12 cellular contexts compared by ENCODE assay signal in the genomic region with DNA sequence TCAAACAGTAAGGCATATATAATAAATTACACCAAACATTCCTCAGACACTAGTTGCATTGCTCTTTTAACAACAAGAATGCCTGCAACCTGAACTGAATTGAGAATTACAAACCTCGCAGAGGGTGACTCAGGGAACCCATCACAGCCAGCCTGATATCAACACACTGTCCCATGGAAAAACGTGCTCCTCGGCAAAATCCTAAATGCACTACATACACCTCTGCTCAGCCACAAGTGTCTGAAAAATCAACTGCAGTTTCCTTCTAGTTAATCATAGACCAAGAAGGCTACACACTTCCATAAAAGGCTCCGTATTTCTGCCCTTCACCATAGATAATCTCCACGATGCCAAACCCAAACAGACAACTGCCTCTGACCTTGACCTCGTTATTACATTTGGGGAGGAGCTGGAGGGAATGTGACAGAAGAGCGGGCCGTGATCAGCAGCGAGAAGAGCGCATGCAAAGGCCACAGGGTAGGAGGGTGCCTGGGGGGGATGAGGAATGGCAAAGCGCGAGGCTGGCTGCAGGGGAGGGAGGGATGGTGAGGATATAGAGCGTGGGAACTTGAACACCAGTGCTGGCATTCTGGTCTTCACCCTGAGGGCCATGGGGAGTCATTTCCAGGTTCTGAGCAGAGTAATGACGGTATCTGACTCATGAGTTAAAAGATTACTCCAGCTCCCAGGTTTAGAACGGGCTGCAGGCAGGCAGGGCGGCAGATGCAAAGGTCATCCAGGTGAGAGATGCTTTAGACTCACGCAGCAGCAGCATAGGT.
DNase-seq lines count a peak whose midpoint lies in the region; ATAC-seq and TF ChIP-seq lines count a peak whose summit lies in the region.
"Had no signal": no experiment of that assay in that cellular context is flagged by ENCODE, and none has a peak within 500 bp of the region (broad histone marks: within the 10 kb centered on the region; RNA-seq: fewer than 3 reads in every experiment).

No MANE protein-coding gene starts in this region.

- H3K4me1 ChIP-seq in CD4-positive, alpha-beta memory T cell (ENCODE audit: insufficient read depth, low read length) = peaks cover 97% of the 10 kb centered on the region
- peaks cover 39% of the 10 kb centered on the region for H3K4me1 ChIP-seq in IMR-90 (ENCODE audit: control insufficient read depth, insufficient read depth, low read length)
- peaks cover 33% of the 10 kb centered on the region for H3K4me1 ChIP-seq in mucosa of descending colon (ENCODE audit: low read depth)
- H3K4me1 ChIP-seq: parathyroid adenoma had no signal

- dilution Hi-C loops in IMR-90 (cut with HindIII; ENCODE audit: low sequenced_read_pairs, unreplicated experiment) = no loop called here

- peak overlapping the region in 4 of 8 donors; percentile 0 to 53 (median 42) for H3K4me3 Mint-ChIP-seq in CD4-positive, alpha-beta memory T cell
- H3K4me3 Mint-ChIP-seq in central memory CD8-positive, alpha-beta T cell = no peak overlapping the region

- BruUV-seq in IMR-90 (replicated peaks; lab: Mats Ljungman, UMichigan) = no TSS peak

- H2AFZ ChIP-seq in IMR-90 (replicated peaks; ENCODE audit: low read length, poor library complexity) = no peak overlapping the region
- H2AFZ ChIP-seq: parathyroid adenoma had no signal

- TF ChIP-seq CTCF in IMR-90 (conservative IDR thresholded peaks at IDR 0.05; ENCODE audit: low read depth, low read length) = no peak
- TF ChIP-seq CTCF in mucosa of descending colon (IDR thresholded peaks at IDR 0.05) = no peak

- peak overlapping the region in 6 of 7 donors; percentile 67 to 94 (median 82) for H3K27ac Mint-ChIP-seq in CD4-positive, alpha-beta memory T cell
- peak overlapping the region; percentile 88 for H3K27ac Mint-ChIP-seq in central memory CD8-positive, alpha-beta T cell (ENCODE audit: low read depth)

- H3K56ac ChIP-seq in IMR-90 (ENCODE audit: extremely low read depth, insufficient read depth, low read length) = no peak overlapping the region

- H2BK15ac ChIP-seq in IMR-90 (ENCODE audit: low read depth, low read length) = peak overlapping the region; percentile 21; the same call in 1 of the 3 replicates

- H3K36me3 ChIP-seq in CD4-positive, alpha-beta memory T cell (ENCODE audit: insufficient read depth, low read length) = peaks cover 60% of the 10 kb centered on the region
- H3K36me3 ChIP-seq in IMR-90 (ENCODE audit: control insufficient read depth, insufficient read depth, low read length) (peaks cover 34% of the 10 kb centered on the region), mucosa of descending colon (ENCODE audit: low read depth) (no peaks in the 10 kb centered on the region)

- no peaks in the 10 kb centered on the region for H3K27me3 ChIP-seq in CD4-positive, alpha-beta memory T cell (ENCODE audit: insufficient read depth, low read length)
- no peaks in the 10 kb centered on the region for H3K27me3 ChIP-seq in IMR-90 (ENCODE audit: control insufficient read depth, insufficient read depth, low read length)

- no peak for TF ChIP-seq POLR2A in IMR-90 (IDR thresholded peaks at IDR 0.05; ENCODE audit: low read depth, low read length)
- TF ChIP-seq POLR2A in GM18505 (IDR thresholded peaks at IDR 0.05; ENCODE audit: borderline replicate concordance, extremely low read depth, insufficient read depth, insufficient read length) = no peak

- H3K4me1 Mint-ChIP-seq in CD4-positive, alpha-beta memory T cell = peaks cover 72 to 100% (median 88%) of the 10 kb centered on the region in 4 donors
- peaks cover 80% of the 10 kb centered on the region for H3K4me1 Mint-ChIP-seq in central memory CD8-positive, alpha-beta T cell

- H3K36me3 Mint-ChIP-seq in CD4-positive, alpha-beta memory T cell = peaks cover 58 to 84% of the 10 kb centered on the region in 2 donors
- H3K36me3 Mint-ChIP-seq in central memory CD8-positive, alpha-beta T cell (ENCODE audit: insufficient read depth) = peaks cover 53% of the 10 kb centered on the region

- POLR2A ChIA-PET in CD4-positive, alpha-beta memory T cell (lab: Charles Lee; ENCODE audit: partially characterized antibody) = interaction anchor here (0.8 kb wide), 1 partner anchor 16 kb away, joined by 3 read pairs; no protein-coding TSS in a partner anchor
- POLR2A ChIA-PET in IMR-90 (lab: Charles Lee; ENCODE audit: unreplicated experiment) = no interaction called here

- no peak overlapping the region for H3K4me3 ChIP-seq in CD4-positive, alpha-beta memory T cell (ENCODE audit: low read length in 2 of 2)
- H3K4me3 ChIP-seq in IMR-90 (ENCODE audit: insufficient read depth, low read depth, low read length) (no peak overlapping the region), mucosa of descending colon (no peak overlapping the region)

- H2AK5ac ChIP-seq in IMR-90 (ENCODE audit: low read depth, low read length) = peak overlapping the region; percentile 68

- H3K27me3 Mint-ChIP-seq in CD4-positive, alpha-beta memory T cell = no peaks in the 10 kb centered on the region
- no peaks in the 10 kb centered on the region for H3K27me3 Mint-ChIP-seq in central memory CD8-positive, alpha-beta T cell

- peak overlapping the region; percentile 18; the same call in 1 of the 2 replicates for H3K4me2 ChIP-seq in IMR-90 (ENCODE audit: low read depth, low read length)

- H4K8ac ChIP-seq in IMR-90 (ENCODE audit: low read depth in 2 of 2, low read length in 2 of 2) = peak overlapping the region; percentile 17 to 37; a peak in 2 of 4 replicates

- H4K5ac ChIP-seq in IMR-90 (ENCODE audit: low read depth, low read length) = 0 out of 2 replicates have a peak overlapping the region, but pooled peaks have one; percentile 17

- H3K9me3 ChIP-seq in CD4-positive, alpha-beta memory T cell (ENCODE audit: control insufficient read depth in 1 of 2, low read length in 2 of 2) = no peaks in the 10 kb centered on the region
- H3K9me3 ChIP-seq in IMR-90 (ENCODE audit: control insufficient read depth, insufficient read depth, low read length) (no peaks in the 10 kb centered on the region), mucosa of descending colon (no peaks in the 10 kb centered on the region)

- H3K9ac ChIP-seq in IMR-90 (ENCODE audit: low read depth, low read length) = peak overlapping the region; percentile 45; the same call in 1 of the 2 replicates
- H3K9ac ChIP-seq: parathyroid adenoma had no signal

- H2AK9ac ChIP-seq in IMR-90 (replicated peaks; ENCODE audit: low read depth, low read length, poor library complexity) = peak overlapping the region; percentile 1

- peak overlapping the region; percentile 54 for H3K14ac ChIP-seq in IMR-90 (replicated peaks; ENCODE audit: low read depth, low read length)

- peak overlapping the region; percentile 28; the same call in 1 of the 2 replicates for H3K18ac ChIP-seq in IMR-90 (ENCODE audit: low read depth, low read length)

- peak overlapping the region; percentile 74 for H3K4ac ChIP-seq in IMR-90 (ENCODE audit: low read depth, low read length)

- in situ Hi-C loops in IMR-90 (cut with MboI; ENCODE audit: low sequenced_read_pairs) = no loop called here

- no peaks in the 10 kb centered on the region for H3K9me3 Mint-ChIP-seq in CD4-positive, alpha-beta memory T cell
- no peaks in the 10 kb centered on the region for H3K9me3 Mint-ChIP-seq in central memory CD8-positive, alpha-beta T cell

- peak overlapping the region; percentile 4; the same call in 1 of the 2 replicates for H2BK20ac ChIP-seq in IMR-90 (ENCODE audit: low read depth, low read length)

- H3K27ac ChIP-seq in CD4-positive, alpha-beta memory T cell (ENCODE audit: low read depth, low read length) = no peak overlapping the region
- peak overlapping the region; percentile 78 for H3K27ac ChIP-seq in IMR-90 (ENCODE audit: insufficient read depth, low read length)
- H3K27ac ChIP-seq: parathyroid adenoma had no signal

- intact Hi-C loops in CD4-positive, alpha-beta memory T cell (cut with micrococcal nuclease) = no loop called here
- intact Hi-C loops in IMR-90 (cut with micrococcal nuclease) (loop anchor here (2.0 kb wide), 1 partner anchor 70 kb away; no protein-coding TSS in a partner anchor), mucosa of descending colon (cut with DNase I, micrococcal nuclease) (loop anchor here in 1 of 2 donors (10.0 kb wide), 1 partner anchor 292 kb away; no protein-coding TSS in a partner anchor), posterior vena cava (cut with DNase I) (loop anchor here in 1 of 2 donors (10.0 kb wide), 1 partner anchor 292 kb away; no protein-coding TSS in a partner anchor)

- CTCF ChIA-PET in CD4-positive, alpha-beta memory T cell (lab: Charles Lee; ENCODE audit: partially characterized antibody) = interaction anchor here (1.0 to 1.6 kb wide), 2 partner anchors 32 to 290 kb away, joined by 3 to 6 read pairs; no protein-coding TSS in a partner anchor
- CTCF ChIA-PET in IMR-90 (lab: Yijun Ruan, JAX) = interaction anchor here (0.8 to 1.0 kb wide), 2 partner anchors 79 to 311 kb away, joined by 3 to 4 read pairs; no protein-coding TSS in a partner anchor

- peak; percentile 69 for ATAC-seq in IMR-90 (ENCODE audit: low read depth)
- no peak for ATAC-seq in central memory CD8-positive, alpha-beta T cell (replicated peaks; ENCODE audit: extremely low read depth, poor library complexity, severe bottlenecking)
- ATAC-seq in mucosa of descending colon = peak; percentile 84
- ATAC-seq in GM18505 (IDR thresholded peaks at IDR 0.05; ENCODE audit: unreplicated experiment) = no peak
- no peak for ATAC-seq in GM19351 (IDR thresholded peaks at IDR 0.05; ENCODE audit: unreplicated experiment)

- H3K23ac ChIP-seq in IMR-90 (ENCODE audit: low read depth, low read length) = peak overlapping the region; percentile 8; the same call in 1 of the 2 replicates

- peak overlapping the region; percentile 65 for H2BK120ac ChIP-seq in IMR-90 (ENCODE audit: low read depth, low read length)

- 85% methylated on average over 7 of the region's 17 CpGs; no CpG with 5 or more reads in 1 of the 2 experiments for WGBS in IMR-90 (ENCODE audit: extremely low coverage in 2 of 2, insufficient read length in 1 of 2), 2 experiments

- peaks cover 61% of the 10 kb centered on the region for H4K20me1 ChIP-seq in IMR-90 (ENCODE audit: insufficient read depth, low read length)

- H3K79me1 ChIP-seq in IMR-90 (ENCODE audit: low read depth in 1 of 2, low read length in 2 of 2) = peaks cover 47 to 92% of the 10 kb centered on the region in 2 experiments

- peak overlapping the region; percentile 79 for H2BK5ac ChIP-seq in IMR-90 (ENCODE audit: low read depth, low read length, poor library complexity, severe bottlenecking)

- peak overlapping the region; percentile 37; the same call in 1 of the 2 replicates for H4K91ac ChIP-seq in IMR-90 (ENCODE audit: insufficient read depth, low read depth, low read length)

- no peak for DNase-seq in CD4-positive, alpha-beta memory T cell
- DNase-seq in IMR-90 = peak; percentile 65
- DNase-seq in central memory CD8-positive, alpha-beta T cell (ENCODE audit: low spot score in 2 of 2) = no peak
- peak; percentile 65 to 67 (median 66) for DNase-seq in mucosa of descending colon
- DNase-seq in posterior vena cava (ENCODE audit: low spot score) = no peak
- DNase-seq in SKM-1 treated with dmso at 0.1 percent for 144 hours (lab: John Stamatoyannopoulos, UW; ENCODE audit: unreplicated experiment) = no peak
- DNase-seq: activated T-cell treated with anti-CD3 and anti-CD28 coated beads, Interleukin-2, amount 50 U/mL, for 48 hours; effector CD8-positive, alpha-beta T cell; NCI-H69 had no signal

- peaks cover 34% of the 10 kb centered on the region for H3K9me1 ChIP-seq in IMR-90 (ENCODE audit: insufficient read depth, low read length)

- no peak for TF ChIP-seq RAD21 in IMR-90 (IDR thresholded peaks at IDR 0.05; ENCODE audit: low read length)

Comparison
In these comparisons a context has a peak if more than half of its experiments do, and no peak if none do; other contexts are left out.
1. DNase-seq: peak in IMR-90 (single experiment) and mucosa of descending colon (3 of 3); none in CD4-positive, alpha-beta memory T cell (0 of 5), central memory CD8-positive, alpha-beta T cell (0 of 2), posterior vena cava (single experiment) and SKM-1 treated with dmso at 0.1 percent for 144 hours (single experiment).
2. ATAC-seq: peak in IMR-90 (single experiment) and mucosa of descending colon (single experiment); none in central memory CD8-positive, alpha-beta T cell (single experiment), GM18505 (single experiment) and GM19351 (single experiment).